Comparison of ENCODE assay signal across 16 cellular contexts in the genomic region with DNA sequence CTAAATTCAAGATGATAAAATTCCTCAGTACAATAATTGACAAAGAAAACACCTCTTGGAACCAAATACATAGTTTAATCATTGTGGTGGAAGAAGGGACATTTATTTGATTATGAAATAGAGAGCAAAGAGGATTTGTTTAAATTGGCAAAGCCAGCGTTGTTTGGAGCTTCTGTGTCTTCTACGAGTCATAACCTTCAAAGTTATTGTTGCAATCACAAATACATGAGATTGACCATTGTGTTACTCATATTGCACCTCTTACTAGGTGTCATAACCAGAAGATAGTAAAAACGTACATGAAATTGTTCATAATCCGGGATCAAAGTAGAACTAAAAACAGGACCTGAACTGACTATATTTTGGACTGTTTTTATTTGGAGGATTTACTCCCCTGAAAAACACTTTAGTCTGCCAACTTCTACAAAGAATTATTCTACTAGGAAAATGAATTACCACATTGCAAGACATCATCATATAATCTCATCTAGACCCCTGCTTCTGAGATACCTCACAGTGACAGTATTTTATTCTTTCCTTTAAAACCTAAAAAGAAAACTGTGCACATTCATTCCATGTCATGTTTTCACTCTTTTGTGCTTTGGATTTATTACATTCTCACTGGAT.
DNase-seq lines count a peak whose midpoint lies in the region; ATAC-seq and TF ChIP-seq lines count a peak whose summit lies in the region.
"Had no signal": no experiment of that assay in that cellular context is flagged by ENCODE, and none has a peak within 500 bp of the region (broad histone marks: within the 10 kb centered on the region; RNA-seq: fewer than 3 reads in every experiment).

No MANE protein-coding gene starts in this region.

- CTCF ChIA-PET in activated CD4-positive, alpha-beta T cell treated with anti-CD3 and anti-CD28 coated beads for 36 hours (lab: Charles Lee): no interaction called here
- CTCF ChIA-PET in mammary epithelial cell (lab: Charles Lee; ENCODE audit: low non-redundant PET) (no interaction called here), GM10248 (lab: Yijun Ruan, JAX) (no interaction called here)

- no peak overlapping the region for H2AFZ ChIP-seq in mammary epithelial cell (ENCODE audit: low read depth, low read length)

- POLR2A ChIA-PET in activated CD4-positive, alpha-beta T cell treated with anti-CD3 and anti-CD28 coated beads for 36 hours (lab: Charles Lee): no interaction called here
- POLR2A ChIA-PET in GM10248 (lab: Yijun Ruan, JAX): no interaction called here

- H3K4me2 ChIP-seq in mammary epithelial cell (ENCODE audit: insufficient read depth, low read depth, low read length): no peak overlapping the region

- H3K4me3 ChIP-seq in mammary epithelial cell (replicated peaks in 1 of 3; ENCODE audit: insufficient read depth in 1 of 3, low read depth in 2 of 3, low read length in 3 of 3) (no peak overlapping the region), right lobe of liver (no peak overlapping the region)
- H3K4me3 ChIP-seq: mucosa of descending colon had no signal

- ATAC-seq in activated CD4-positive, alpha-beta T cell treated with anti-CD3 and anti-CD28 coated beads for 36 hours: peak; percentile 79
- peak; percentile 51 to 87 (median 83) for ATAC-seq in right lobe of liver
- no peak for ATAC-seq in HG03097 (IDR thresholded peaks at IDR 0.05; ENCODE audit: low FRiP score, unreplicated experiment)
- ATAC-seq: mucosa of descending colon, Panc1, T-cell had no signal

- no peak for TF ChIP-seq CTCF in mammary epithelial cell (conservative IDR thresholded peaks at IDR 0.05 in 1 of 2, IDR thresholded peaks at IDR 0.05 in 1 of 2; ENCODE audit: extremely low read depth in 1 of 2, insufficient read depth in 1 of 2, low read depth in 1 of 2, low read length in 2 of 2)
- TF ChIP-seq CTCF in right lobe of liver (IDR thresholded peaks at IDR 0.05): no peak
- no peak for TF ChIP-seq CTCF in GM10248 (IDR thresholded peaks at IDR 0.05; ENCODE audit: control extremely low read depth, extremely low read depth, low read depth, missing control alignments)

- WGBS in mammary epithelial cell (ENCODE audit: low coverage, missing lambda C conversion rate): 0% methylated on average over 4 of the region's 4 CpGs
- 22% methylated on average over 4 of the region's 4 CpGs for WGBS in right lobe of liver (ENCODE audit: insufficient coverage, low coverage, low lambda C conversion rate, missing lambda C conversion rate)

- intact Hi-C loops in activated CD4-positive, alpha-beta T cell treated with anti-CD3 and anti-CD28 coated beads for 36 hours (cut with DNase I, micrococcal nuclease): loop anchor here (1.0 to 2.0 kb wide), 4 partner anchors 10 to 77 kb away; no protein-coding TSS in a partner anchor
- intact Hi-C loops in mammary epithelial cell (cut with micrococcal nuclease): no loop called here
- intact Hi-C loops in right lobe of liver (cut with DNase I): no loop called here

- peaks cover 4% of the 10 kb centered on the region for H3K27me3 Mint-ChIP-seq in activated CD4-positive, alpha-beta T cell treated with anti-CD3 and anti-CD28 coated beads for 36 hours
- H3K27me3 Mint-ChIP-seq: T-cell had no signal

- dilution Hi-C loops in mammary epithelial cell (cut with HindIII; ENCODE audit: low sequenced_read_pairs): no loop called here

- H3K36me3 Mint-ChIP-seq in activated CD4-positive, alpha-beta T cell treated with anti-CD3 and anti-CD28 coated beads for 36 hours (ENCODE audit: low read depth): no peaks in the 10 kb centered on the region
- H3K36me3 Mint-ChIP-seq: activated naive CD4-positive, alpha-beta T cell treated with anti-CD3 and anti-CD28 coated beads, Interleukin-2, amount 10 ng/mL, durations not matched to agents 7 days and 5 days; immature natural killer cell had no signal

- no peak overlapping the region for H3K9ac ChIP-seq in mammary epithelial cell (ENCODE audit: insufficient read depth, low read length)

- H3K9me3 Mint-ChIP-seq in activated CD4-positive, alpha-beta T cell treated with anti-CD3 and anti-CD28 coated beads for 36 hours (ENCODE audit: low read depth): no peaks in the 10 kb centered on the region
- H3K9me3 Mint-ChIP-seq: activated naive CD4-positive, alpha-beta T cell treated with anti-CD3 and anti-CD28 coated beads, Interleukin-2, amount 10 ng/mL, durations not matched to agents 7 days and 5 days; central memory CD8-positive, alpha-beta T cell; immature natural killer cell; T-cell had no signal

- H4K20me1 ChIP-seq in mammary epithelial cell (ENCODE audit: insufficient read depth, low read length): no peaks in the 10 kb centered on the region

- no peaks in the 10 kb centered on the region for H3K79me2 ChIP-seq in mammary epithelial cell (ENCODE audit: insufficient read depth, low read length)

- peaks cover 11% of the 10 kb centered on the region for H3K4me1 ChIP-seq in mammary epithelial cell (ENCODE audit: insufficient read depth, low read length)
- peaks cover 0 to 10% (median 0%) of the 10 kb centered on the region in 4 donors for H3K4me1 ChIP-seq in right lobe of liver

- in situ Hi-C loops in mammary epithelial cell (cut with MboI; ENCODE audit: low sequenced_read_pairs in 2 of 2): no loop called here

- H3K9me3 ChIP-seq in mammary epithelial cell (replicated peaks; ENCODE audit: insufficient read depth, low read length): no peaks in the 10 kb centered on the region
- no peaks in the 10 kb centered on the region for H3K9me3 ChIP-seq in right lobe of liver
- H3K9me3 ChIP-seq: mucosa of descending colon had no signal

- no peak for TF ChIP-seq POLR2A in right lobe of liver (IDR thresholded peaks at IDR 0.05)

- H3K27ac Mint-ChIP-seq in activated CD4-positive, alpha-beta T cell treated with anti-CD3 and anti-CD28 coated beads for 36 hours: peak overlapping the region; percentile 58
- H3K27ac Mint-ChIP-seq: activated naive CD4-positive, alpha-beta T cell treated with anti-CD3 and anti-CD28 coated beads, Interleukin-2, amount 10 ng/mL, durations not matched to agents 7 days and 5 days; immature natural killer cell; T-cell had no signal

- no TSS peak for BruUV-seq in mammary epithelial cell (replicated peaks; lab: Mats Ljungman, UMichigan)

- peaks cover 24% of the 10 kb centered on the region for H3K4me1 Mint-ChIP-seq in activated CD4-positive, alpha-beta T cell treated with anti-CD3 and anti-CD28 coated beads for 36 hours
- H3K4me1 Mint-ChIP-seq: activated naive CD4-positive, alpha-beta T cell treated with anti-CD3 and anti-CD28 coated beads, Interleukin-2, amount 10 ng/mL, durations not matched to agents 7 days and 5 days; central memory CD8-positive, alpha-beta T cell; immature natural killer cell; T-cell had no signal

- no peaks in the 10 kb centered on the region for H3K36me3 ChIP-seq in mammary epithelial cell (ENCODE audit: insufficient read depth, low read length)
- H3K36me3 ChIP-seq in right lobe of liver: no peaks in the 10 kb centered on the region

- H3K4me3 Mint-ChIP-seq in activated CD4-positive, alpha-beta T cell treated with anti-CD3 and anti-CD28 coated beads for 36 hours: no peak overlapping the region
- H3K4me3 Mint-ChIP-seq: activated naive CD4-positive, alpha-beta T cell treated with anti-CD3 and anti-CD28 coated beads, Interleukin-2, amount 10 ng/mL, durations not matched to agents 7 days and 5 days; central memory CD8-positive, alpha-beta T cell; immature natural killer cell; T-cell had no signal

- H3K27me3 ChIP-seq in mammary epithelial cell (ENCODE audit: insufficient read depth, low read length) (no peaks in the 10 kb centered on the region), right lobe of liver (no peaks in the 10 kb centered on the region)

- no peak overlapping the region for H3K27ac ChIP-seq in mammary epithelial cell (ENCODE audit: insufficient read depth, low read depth, low read length)
- H3K27ac ChIP-seq in right lobe of liver: no peak overlapping the region

- DNase-seq in activated CD4-positive, alpha-beta T cell treated with anti-CD3 and anti-CD28 coated beads for 36 hours: no peak
- DNase-seq in activated CD4-positive, alpha-beta T cell treated with anti-CD3 and anti-CD28 coated beads for 1 hour: no peak
- DNase-seq in HT1080 (ENCODE audit: low read depth) (peak; percentile 49), mammary epithelial cell (peak; percentile 74), right lobe of liver (no peak), GM10248 (ENCODE audit: extremely low spot score) (no peak), NCI-H774 (lab: John Stamatoyannopoulos, UW) (no peak)
- DNase-seq: activated CD4-positive, alpha-beta T cell treated with anti-CD3 and anti-CD28 coated beads for 4 hours; activated naive CD4-positive, alpha-beta T cell treated with anti-CD3 and anti-CD28 coated beads, Interleukin-2, amount 10 ng/mL, durations not matched to agents 7 days and 5 days; immature natural killer cell; mucosa of descending colon; T-cell; trophoblast cell had no signal

Comparison
In these comparisons a context has a peak if more than half of its experiments do, and no peak if none do; other contexts are left out.
1. DNase-seq: peak in HT1080 (single experiment) and mammary epithelial cell (single experiment); none in activated CD4-positive, alpha-beta T cell treated with anti-CD3 and anti-CD28 coated beads for 36 hours (single experiment), activated CD4-positive, alpha-beta T cell treated with anti-CD3 and anti-CD28 coated beads for 1 hour (single experiment), right lobe of liver (0 of 3), GM10248 (single experiment) and NCI-H774 (single experiment).
2. intact Hi-C loops: an anchor here in activated CD4-positive, alpha-beta T cell treated with anti-CD3 and anti-CD28 coated beads for 36 hours (1.0 to 2.0 kb wide); none called in mammary epithelial cell and right lobe of liver.